17 cellular contexts compared by ENCODE assay signal in the genomic region with DNA sequence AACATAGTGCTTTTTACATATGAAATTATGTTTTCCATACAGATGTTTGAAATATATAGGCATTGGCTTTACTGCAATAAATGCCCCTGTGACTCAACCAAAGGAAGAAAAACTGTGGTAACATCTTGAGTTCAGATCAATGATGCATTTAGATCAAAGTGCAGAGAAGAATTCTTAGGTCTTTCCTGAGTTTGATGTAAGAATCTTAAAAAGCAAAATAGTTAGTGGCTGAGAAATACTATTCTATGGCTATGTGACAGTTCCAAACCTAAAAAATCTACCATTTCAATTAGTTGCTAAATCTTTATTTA.
"Had no signal": no experiment of that assay in that cellular context is flagged by ENCODE, and none has a peak within 500 bp of the region (broad histone marks: within the 10 kb centered on the region; RNA-seq: fewer than 3 reads in every experiment).

No MANE protein-coding gene starts in this region.

- H3K27ac ChIP-seq: body of pancreas, colonic mucosa, esophagus muscularis mucosa, skin epidermis, tibial artery, uterus had no signal

- H3K4me3 ChIP-seq: body of pancreas, colonic mucosa, esophagus muscularis mucosa, skin epidermis, tibial artery, uterus had no signal

- H3K36me3 ChIP-seq: colonic mucosa, esophagus muscularis mucosa, tibial artery, uterus had no signal

- ATAC-seq: body of pancreas; natural killer cell treated with Interleukin-12 subunit alpha and Interleukin-12 subunit beta and Interleukin-15 and Interleukin-18, amount 100 ng/mL, for 72 hours; stimulated activated naive B cell treated with anti-CD40 and anti-IgM and Interleukin-4, amounts not matched to agents 10 μg/mL and 1 μg/mL and 100 μg/mL, for 72 hours had no signal

- H3K4me1 ChIP-seq: colonic mucosa, esophagus muscularis mucosa, uterus had no signal

- H3K9me3 ChIP-seq: body of pancreas, colonic mucosa, tibial artery, uterus had no signal

- H3K27me3 ChIP-seq: body of pancreas, colonic mucosa, esophagus muscularis mucosa, tibial artery, uterus had no signal

- DNase-seq: activated CD4-positive, CD25-positive, alpha-beta regulatory T cell treated with anti-CD3 and anti-CD28 coated beads, Interleukin-2, amount 50 U/mL, for 72 hours; activated naive CD8-positive, alpha-beta T cell treated with anti-CD3 and anti-CD28 coated beads for 36 hours; amygdala; body of pancreas; central memory CD4-positive, alpha-beta T cell; colonic mucosa; hippocampal formation; nucleus accumbens; posterior cingulate gyrus; stimulated activated CD4-positive, alpha-beta T cell treated with anti-CD3 and anti-CD28 coated beads, Interleukin-15, amount 100 ng/mL, for 24 hours; stimulated activated CD4-positive, alpha-beta T cell treated with anti-CD3 and anti-CD28 coated beads, Interleukin-4, amount 100 ng/mL, for 1 hour; stimulated activated naive B cell treated with anti-CD40 and anti-IgM and Interleukin-4, amounts not matched to agents 10 μg/mL and 1 μg/mL and 100 μg/mL, for 72 hours; tibial artery; uterus had no signal
